39 cellular contexts compared by ENCODE assay signal in the genomic region with DNA sequence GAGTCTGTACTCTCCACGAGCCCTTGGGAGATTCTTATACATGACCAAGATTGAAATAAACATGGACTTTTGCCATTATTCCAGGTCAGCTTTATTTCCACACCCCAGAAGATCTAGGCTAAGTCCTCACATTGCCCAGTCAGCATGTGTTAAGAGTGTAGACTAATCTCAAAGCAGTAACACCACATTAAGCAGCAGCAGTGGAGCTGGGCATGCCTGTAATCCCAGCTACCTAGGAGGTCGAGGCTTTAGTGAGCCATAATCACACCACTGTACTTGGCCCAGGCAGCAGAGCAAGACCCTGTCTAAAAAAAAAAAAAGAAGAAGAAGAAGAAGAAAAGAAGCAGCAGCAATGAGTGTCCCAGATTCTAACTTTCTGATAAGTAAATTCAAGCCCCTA.
"Had no signal": no experiment of that assay in that cellular context is flagged by ENCODE, and none has a peak within 500 bp of the region (broad histone marks: within the 10 kb centered on the region; RNA-seq: fewer than 3 reads in every experiment).

No MANE protein-coding gene starts in this region.

- H3K27me3 ChIP-seq: adrenal gland, body of pancreas, brain microvascular endothelial cell, breast epithelium had no signal

- H3K4me3 Mint-ChIP-seq: activated CD4-positive, alpha-beta memory T cell treated with anti-CD3 and anti-CD28 coated beads for 36 hours; activated CD4-positive, alpha-beta T cell treated with anti-CD3 and anti-CD28 coated beads, Interleukin-2, amount 10 ng/mL, durations not matched to agents 24 days and 14 days; activated CD8-positive, alpha-beta T cell treated with anti-CD3 and anti-CD28 coated beads for 36 hours; activated naive CD4-positive, alpha-beta T cell treated with anti-CD3 and anti-CD28 coated beads for 36 hours; activated naive CD8-positive, alpha-beta T cell treated with anti-CD3 and anti-CD28 coated beads for 36 hours; activated T-cell treated with anti-CD3 and anti-CD28 coated beads, Interleukin-2, amount 50 U/mL, for 4 hours; activated T-cell treated with anti-CD3 and anti-CD28 coated beads, Interleukin-2, amount 50 U/mL, for 72 hours; activated T-helper 1 cell treated with anti-CD3 and anti-CD28 coated beads, Interleukin-12 subunit alpha, Interleukin-12 subunit beta, Interleukin-2, Interleukin-4 antibody, amounts not matched to agents 30 ng/mL and 10 ng/mL and 1 ng/mL, durations not matched to agents 14 hours and 24 hours and 36 hours; activated T-helper 17 cell treated with anti-CD3 and anti-CD28 coated beads, Interleukin-2, amount 50 U/mL, for 72 hours; T-helper 1 cell treated with Interleukin-12 subunit alpha and Interleukin-12 subunit beta and Interleukin-4 antibody, amounts not matched to agents 30 μg/mL and 1 μg/mL, for 36 hours; T-helper 2 cell treated with Interferon-gamma antibody and Interleukin-4, amounts not matched to agents 5 μg/mL and 100 μg/mL, for 36 hours; WTC11 had no signal

- H3K4me1 ChIP-seq: adrenal gland, body of pancreas, breast epithelium had no signal

- ATAC-seq: activated CD4-positive, CD25-positive, alpha-beta regulatory T cell treated with anti-CD3 and anti-CD28 coated beads, Interleukin-2, amount 50 U/mL, for 24 hours; activated CD8-positive, alpha-beta T cell treated with anti-CD3 and anti-CD28 coated beads for 36 hours; activated naive CD4-positive, alpha-beta T cell treated with anti-CD3 and anti-CD28 coated beads, Interleukin-2, amount 50 U/mL, for 72 hours; activated T-cell treated with anti-CD3 and anti-CD28 coated beads, Interleukin-2, amount 50 U/mL, for 4 hours; activated T-cell treated with anti-CD3 and anti-CD28 coated beads, Interleukin-2, amount 50 U/mL, for 72 hours; activated T-helper 17 cell treated with anti-CD3 and anti-CD28 coated beads, Interleukin-2, amount 50 U/mL, for 72 hours; body of pancreas; WTC11 had no signal

- H3K4me1 Mint-ChIP-seq: activated CD4-positive, alpha-beta T cell treated with anti-CD3 and anti-CD28 coated beads, Interleukin-2, amount 10 ng/mL, durations not matched to agents 24 days and 14 days; activated naive CD8-positive, alpha-beta T cell treated with anti-CD3 and anti-CD28 coated beads for 36 hours; activated T-helper 17 cell treated with anti-CD3 and anti-CD28 coated beads, Interleukin-2, amount 50 U/mL, for 72 hours had no signal

- H3K27ac Mint-ChIP-seq: activated CD4-positive, alpha-beta memory T cell treated with anti-CD3 and anti-CD28 coated beads for 36 hours; activated CD4-positive, alpha-beta T cell treated with anti-CD3 and anti-CD28 coated beads, Interleukin-2, amount 10 ng/mL, durations not matched to agents 24 days and 14 days; activated CD8-positive, alpha-beta T cell treated with anti-CD3 and anti-CD28 coated beads for 36 hours; activated naive CD4-positive, alpha-beta T cell treated with anti-CD3 and anti-CD28 coated beads for 36 hours; activated naive CD4-positive, alpha-beta T cell treated with anti-CD3 and anti-CD28 coated beads, Interleukin-2, amount 50 U/mL, for 72 hours; activated naive CD8-positive, alpha-beta T cell treated with anti-CD3 and anti-CD28 coated beads for 36 hours; activated T-cell treated with anti-CD3 and anti-CD28 coated beads, Interleukin-2, amount 50 U/mL, for 72 hours; activated T-helper 1 cell treated with anti-CD3 and anti-CD28 coated beads, Interleukin-12 subunit alpha, Interleukin-12 subunit beta, Interleukin-2, Interleukin-4 antibody, amounts not matched to agents 30 ng/mL and 10 ng/mL and 1 ng/mL, durations not matched to agents 14 hours and 24 hours and 36 hours; activated T-helper 17 cell treated with anti-CD3 and anti-CD28 coated beads, Interleukin-2, amount 50 U/mL, for 72 hours; T-helper 1 cell treated with Interleukin-12 subunit alpha and Interleukin-12 subunit beta and Interleukin-4 antibody, amounts not matched to agents 30 μg/mL and 1 μg/mL, for 36 hours; T-helper 2 cell treated with Interferon-gamma antibody and Interleukin-4, amounts not matched to agents 5 μg/mL and 100 μg/mL, for 36 hours; WTC11 had no signal

- H3K9me3 Mint-ChIP-seq: activated CD4-positive, alpha-beta T cell treated with anti-CD3 and anti-CD28 coated beads, Interleukin-2, amount 10 ng/mL, durations not matched to agents 24 days and 14 days; activated CD8-positive, alpha-beta T cell treated with anti-CD3 and anti-CD28 coated beads for 36 hours; activated naive CD8-positive, alpha-beta T cell treated with anti-CD3 and anti-CD28 coated beads for 36 hours; activated T-helper 1 cell treated with anti-CD3 and anti-CD28 coated beads, Interleukin-12 subunit alpha, Interleukin-12 subunit beta, Interleukin-2, Interleukin-4 antibody, amounts not matched to agents 30 ng/mL and 10 ng/mL and 1 ng/mL, durations not matched to agents 14 hours and 24 hours and 36 hours; T-helper 1 cell treated with Interleukin-12 subunit alpha and Interleukin-12 subunit beta and Interleukin-4 antibody, amounts not matched to agents 30 μg/mL and 1 μg/mL, for 36 hours; T-helper 2 cell treated with Interferon-gamma antibody and Interleukin-4, amounts not matched to agents 5 μg/mL and 100 μg/mL, for 36 hours had no signal

- H3K27ac ChIP-seq: adrenal gland, body of pancreas, brain microvascular endothelial cell, breast epithelium, VCaP had no signal

- H3K4me3 ChIP-seq: adrenal gland, body of pancreas, breast epithelium had no signal

- H3K9me3 ChIP-seq: adrenal gland, body of pancreas, breast epithelium had no signal

- H3K36me3 ChIP-seq: adrenal gland, brain microvascular endothelial cell, breast epithelium had no signal

- FAIRE-seq: astrocyte, TTC549 had no signal

- H3K36me3 Mint-ChIP-seq: activated CD4-positive, alpha-beta memory T cell treated with anti-CD3 and anti-CD28 coated beads for 36 hours; activated naive CD4-positive, alpha-beta T cell treated with anti-CD3 and anti-CD28 coated beads, Interleukin-2, amount 50 U/mL, for 72 hours had no signal

- DNase-seq: activated CD4-positive, alpha-beta memory T cell treated with anti-CD3 and anti-CD28 coated beads for 36 hours; activated CD4-positive, alpha-beta T cell treated with anti-CD3 and anti-CD28 coated beads for 1 hour; activated CD4-positive, alpha-beta T cell treated with anti-CD3 and anti-CD28 coated beads for 4 hours; activated CD4-positive, alpha-beta T cell treated with anti-CD3 and anti-CD28 coated beads, Interleukin-2, amount 10 ng/mL, durations not matched to agents 24 days and 14 days; activated CD4-positive, alpha-beta T cell treated with anti-CD3 and anti-CD28 coated beads, Interleukin-2, amount 50 U/mL, for 1 hour; activated CD4-positive, alpha-beta T cell treated with anti-CD3 and anti-CD28 coated beads, Interleukin-2, amount 50 U/mL, for 4 hours; activated CD4-positive, CD25-positive, alpha-beta regulatory T cell; activated CD8-positive, alpha-beta memory T cell treated with anti-CD3 and anti-CD28 coated beads, Interleukin-2, amount 50 U/mL, for 4 hours; activated CD8-positive, alpha-beta T cell treated with anti-CD3 and anti-CD28 coated beads for 36 hours; activated effector memory CD4-positive, alpha-beta T cell treated with anti-CD3 and anti-CD28 coated beads, Interleukin-2, amount 50 U/mL, for 16 hours; activated gamma-delta T cell treated with Interleukin-2 at 50 U/mL for 16 hours; activated naive CD4-positive, alpha-beta T cell; activated naive CD4-positive, alpha-beta T cell treated with anti-CD3 and anti-CD28 coated beads for 36 hours; activated naive CD4-positive, alpha-beta T cell treated with anti-CD3 and anti-CD28 coated beads, Interleukin-2, amount 50 U/mL, for 16 hours; activated naive CD8-positive, alpha-beta T cell treated with anti-CD3 and anti-CD28 coated beads for 36 hours; activated T-cell treated with anti-CD3 and anti-CD28 coated beads for 4 hours; activated T-cell treated with anti-CD3 and anti-CD28 coated beads, Interleukin-2, amount 50 U/mL, for 1 hour; activated T-cell treated with anti-CD3 and anti-CD28 coated beads, Interleukin-2, amount 50 U/mL, for 4 hours; activated T-cell treated with anti-CD3 and anti-CD28 coated beads, Interleukin-2, amount 50 U/mL, for 72 hours; adrenal gland; amniotic stem cell; aorta; body of pancreas; brain microvascular endothelial cell; central memory CD4-positive, alpha-beta T cell; T-helper 1 cell; T-helper 2 cell; T-helper 9 cell had no signal

- H3K27me3 Mint-ChIP-seq: activated CD4-positive, alpha-beta memory T cell treated with anti-CD3 and anti-CD28 coated beads for 36 hours; activated naive CD8-positive, alpha-beta T cell treated with anti-CD3 and anti-CD28 coated beads for 36 hours; activated T-helper 17 cell treated with anti-CD3 and anti-CD28 coated beads, Interleukin-2, amount 50 U/mL, for 72 hours had no signal
